Comparison of ENCODE assay signal across 8 cellular contexts in genomic region chr17:48100591-48101011, GRCh38. TPM values are rescaled to one million over a fixed set of nuclear protein-coding genes. Genes with fewer than 3 reads are reported as not detected.
DNase-seq lines count a peak whose midpoint lies in the region; ATAC-seq, FAIRE-seq and TF ChIP-seq lines count a peak whose summit lies in the region.

No MANE protein-coding gene starts in this region.

- H3K27ac ChIP-seq in K562 (ENCODE audit: extremely low read depth, low read depth, low read length) (peak overlapping the region; percentile 72), skeletal muscle tissue (ENCODE audit: low read depth, low read length) (peak overlapping the region; percentile 76)

- H3K9me3 ChIP-seq in K562 (replicated peaks; ENCODE audit: control insufficient read depth, insufficient read depth, low read depth, low read length), result 0 out of 2 replicates have a peak, but pooled peaks cover 3% of the 10 kb centered on the region
- H3K9me3 ChIP-seq in skeletal muscle tissue (ENCODE audit: control insufficient read depth in 3 of 3, low read length in 3 of 3), result no peaks in the 10 kb centered on the region

- POLR2A ChIA-PET in K562 (lab: Yijun Ruan, JAX), result interaction anchor here (0.6 to 1.5 kb wide), 10 partner anchors 10 to 895 kb away, joined by 3 to 7 read pairs (median 3); partner anchors contain the start of gene NFE2L1

- peak overlapping the region; percentile 82 for H3K4me2 ChIP-seq in K562 (ENCODE audit: insufficient read depth, low read length)

- H3K27me3 ChIP-seq in K562 (ENCODE audit: control insufficient read depth in 2 of 2, insufficient read depth in 2 of 2, low read length in 2 of 2) (no peaks in the 10 kb centered on the region), skeletal muscle tissue (ENCODE audit: control insufficient read depth in 3 of 3, insufficient read depth in 3 of 3, low read length in 3 of 3) (no peaks in the 10 kb centered on the region)

- ATAC-seq in GM21737 (IDR thresholded peaks at IDR 0.05; ENCODE audit: unreplicated experiment) (peak; percentile 7), K562 (peak; percentile 57)

- H3K4me1 ChIP-seq in K562 (replicated peaks in 1 of 2; ENCODE audit: control insufficient read depth in 2 of 2, insufficient read depth in 2 of 2, low read length in 2 of 2) (peaks cover 3 to 22% of the 10 kb centered on the region in 2 experiments; a peak in 3 of 5 replicates), skeletal muscle tissue (ENCODE audit: control insufficient read depth in 3 of 3, insufficient read depth in 3 of 3, low read length in 3 of 3) (peaks cover 11 to 16% (median 12%) of the 10 kb centered on the region in 3 donors)

- peaks cover 44% of the 10 kb centered on the region for H3K79me2 ChIP-seq in K562 (ENCODE audit: control insufficient read depth, insufficient read depth, low read length)

- no peak for TF ChIP-seq CTCF in K562 (IDR thresholded peaks at IDR 0.05 in 2 of 3, conservative IDR thresholded peaks at IDR 0.05 in 1 of 3; ENCODE audit: insufficient read depth in 2 of 3, low read depth in 1 of 3, low read length in 3 of 3)
- no peak for TF ChIP-seq CTCF in GM13977 (IDR thresholded peaks at IDR 0.05; ENCODE audit: extremely low read depth, insufficient read depth, missing control alignments)

- under 1% methylated on average over 20 of the region's 23 CpGs for WGBS in K562 (ENCODE audit: insufficient coverage, low coverage, missing lambda C conversion rate)

- H2AFZ ChIP-seq in K562 (ENCODE audit: low read depth, low read length), result peak overlapping the region; percentile 97

- intact Hi-C loops in K562 (cut with micrococcal nuclease), result no loop called here

- FAIRE-seq in K562 (lab: Jason Lieb, UNC), result peak; percentile 19

- CTCF ChIA-PET in K562 (lab: Yijun Ruan, JAX; ENCODE audit: low intra/inter-chr PET ratio), result no interaction called here

- DNase-seq in AG20443 (ENCODE audit: low spot score), result peak; percentile 52
- peak; percentile 29 for DNase-seq in NCI-H460 (ENCODE audit: extremely low read depth, low read depth)
- DNase-seq in K562 (ENCODE audit: extremely low read depth in 1 of 4, low spot score in 3 of 4), result peak; percentile 43 to 69 (median 60)
- peak; percentile 75 for DNase-seq in iPS-NIHi11 (ENCODE audit: low spot score)
- no peak for DNase-seq in GM13977 (ENCODE audit: low spot score)
- DNase-seq in stimulated activated naive CD4-positive, alpha-beta T cell (lab: John Stamatoyannopoulos, UW), result no peak

- no peak for TF ChIP-seq POLR2A in K562 (conservative IDR thresholded peaks at IDR 0.05)

- TF ChIP-seq RAD21 in K562 (CRISPR knock-in tag; conservative IDR thresholded peaks at IDR 0.05 in 1 of 2, IDR thresholded peaks at IDR 0.05 in 1 of 2), result no peak

- H3K9ac ChIP-seq in K562 (ENCODE audit: insufficient read depth in 1 of 2, low read depth in 2 of 2, low read length in 2 of 2) (peak overlapping the region; percentile 71 to 95), skeletal muscle tissue (ENCODE audit: low read depth in 1 of 3, low read length in 3 of 3) (peak overlapping the region; percentile 80 to 84 (median 82))

- BruUV-seq in K562 (replicated peaks; lab: Mats Ljungman, UMichigan), result no TSS peak

- H3K4me3 ChIP-seq in K562, result peak overlapping the region; percentile 69
- peak overlapping the region; percentile 79 to 85 (median 85) for H3K4me3 ChIP-seq in skeletal muscle tissue (ENCODE audit: low read length in 3 of 3)

- in situ Hi-C loops in K562 (cut with MboI), result no loop called here
- in situ Hi-C loops in GM13977 (cut with MboI; ENCODE audit: low pct_unique_long_range_greater_than_20kb, low sequenced_read_pairs, unreplicated experiment), result no loop called here

- no peaks in the 10 kb centered on the region for H3K9me1 ChIP-seq in K562 (ENCODE audit: control insufficient read depth, insufficient read depth, low read length)

- no peaks in the 10 kb centered on the region for H4K20me1 ChIP-seq in K562 (replicated peaks; ENCODE audit: control insufficient read depth, insufficient read depth, low read length)

- peaks cover 8% of the 10 kb centered on the region; the same call in 1 of the 3 replicates for H3K36me3 ChIP-seq in K562 (ENCODE audit: control insufficient read depth, insufficient read depth, low read length)
- no peaks in the 10 kb centered on the region for H3K36me3 ChIP-seq in skeletal muscle tissue (ENCODE audit: control insufficient read depth in 3 of 3, insufficient read depth in 3 of 3, low read length in 3 of 3)

- TF ChIP-seq EP300 in K562 (IDR thresholded peaks at IDR 0.05; ENCODE audit: low read length), result no peak

TF ChIP-seq in K562, 482 proteins besides CTCF, POLR2A, EP300 and RAD21 (continues in another document):
- no peak for TF ChIP-seq IRF1 (CRISPR knock-in tag; IDR thresholded peaks at IDR 0.05; ENCODE audit: borderline replicate concordance)

RNA-seq across cellular contexts. Expression of gene CBX1, which starts 0.7 kb away (rescaled TPM):
- 51.7 and 57.8 TPM in 2 replicates for total RNA-seq in NCI-H460 (2014; rRNA removed; shearing (Covaris generic))
- 43.7 and 47.8 TPM in 2 replicates for polyA plus RNA-seq in NCI-H460 (2014; cell fraction: nucleus; rRNA removed)
- total RNA-seq in K562 (2011; cell fraction: chromatin; rRNA removed; ENCODE audit: low replicate concordance), result 5.2 and 13.9 TPM in 2 replicates
- 3.7 and 5.7 TPM in 2 replicates for total RNA-seq in K562 (2011; cell fraction: nucleolus; rRNA removed)
- 11.4 and 14.1 TPM in 2 replicates for total RNA-seq in K562 (2011; cell fraction: nucleoplasm; rRNA removed)
- total RNA-seq in K562 (2014; rRNA removed) (44.0 and 48.2 TPM in 2 replicates), K562 (2014; rRNA removed; fragmentation: Illumina TruSeq; extraction: Trizol) (64.4 and 75.3 TPM in 2 replicates), K562 (2015; rRNA removed; fragmentation: Illumina TruSeq; extraction: Trizol) (70.4 and 76.2 TPM in 2 replicates), K562 (2021) (44.6 and 52.7 TPM in 2 replicates), skeletal muscle tissue (39.1 TPM)
- polyA plus RNA-seq in K562 (2011; rRNA removed) (31.9 and 45.0 TPM in 2 replicates), K562 (2014; fragmentation: Illumina TruSeq; extraction: Trizol) (73.0 and 95.7 TPM in 2 replicates), K562 (2014; fragmentation: Nextera tagmentation; extraction: Ambion mirVana) (10 to 100 TPM; 10.6 to 13.5 TPM), K562 (2014; rRNA removed) (48.7 and 53.3 TPM in 2 replicates)
- polyA plus RNA-seq in K562 (2011; cell fraction: cytosol; rRNA removed), result 10.1 and 18.3 TPM in 2 replicates
- 7.4 and 12.0 TPM in 2 replicates for polyA plus RNA-seq in K562 (2011; cell fraction: nucleus; rRNA removed)
- 50.1 and 87.7 TPM in 2 replicates for polyA plus RNA-seq in K562 (2012)
- polyA minus RNA-seq in K562 (2011; rRNA and poly(A)+ RNA removed), result 27.9 and 31.5 TPM in 2 replicates
- 15.0 and 16.3 TPM in 2 replicates for polyA minus RNA-seq in K562 (2011; cell fraction: cytosol; rRNA and poly(A)+ RNA removed)
- polyA minus RNA-seq in K562 (2011; cell fraction: nucleus; rRNA and poly(A)+ RNA removed), result 2.3 and 7.2 TPM in 2 replicates

RNA-seq across cellular contexts. Expression of gene SNX11, which starts 7.0 kb away (rescaled TPM):
- 12.3 and 12.9 TPM in 2 replicates for total RNA-seq in NCI-H460 (2014; rRNA removed; shearing (Covaris generic))
- 17.3 and 21.0 TPM in 2 replicates for polyA plus RNA-seq in NCI-H460 (2014; cell fraction: nucleus; rRNA removed)
- total RNA-seq in K562 (2011; cell fraction: chromatin; rRNA removed; ENCODE audit: low replicate concordance), result 48.4 and 61.2 TPM in 2 replicates
- total RNA-seq in K562 (2011; cell fraction: nucleolus; rRNA removed), result 27.6 and 39.2 TPM in 2 replicates
- total RNA-seq in K562 (2011; cell fraction: nucleoplasm; rRNA removed), result 37.8 and 55.3 TPM in 2 replicates
- total RNA-seq in K562 (2014; rRNA removed) (13.1 and 15.8 TPM in 2 replicates), K562 (2014; rRNA removed; fragmentation: Illumina TruSeq; extraction: Trizol) (16.6 and 16.8 TPM in 2 replicates), K562 (2015; rRNA removed; fragmentation: Illumina TruSeq; extraction: Trizol) (12.3 and 12.4 TPM in 2 replicates), K562 (2021) (18.0 and 18.4 TPM in 2 replicates), skeletal muscle tissue (7.3 TPM)
- polyA plus RNA-seq in K562 (2011; rRNA removed) (22.1 and 23.3 TPM in 2 replicates), K562 (2014; fragmentation: Illumina TruSeq; extraction: Trizol) (14.9 and 16.5 TPM in 2 replicates), K562 (2014; fragmentation: Nextera tagmentation; extraction: Ambion mirVana) (10 to 100 TPM; 20.8 to 24.0 TPM), K562 (2014; rRNA removed) (15.4 and 19.2 TPM in 2 replicates)
- 16.6 and 20.8 TPM in 2 replicates for polyA plus RNA-seq in K562 (2011; cell fraction: cytosol; rRNA removed)
- 24.5 and 25.0 TPM in 2 replicates for polyA plus RNA-seq in K562 (2011; cell fraction: nucleus; rRNA removed)
- 15.0 and 16.6 TPM in 2 replicates for polyA plus RNA-seq in K562 (2012)
- polyA minus RNA-seq in K562 (2011; rRNA and poly(A)+ RNA removed), result 16.3 and 19.5 TPM in 2 replicates
- polyA minus RNA-seq in K562 (2011; cell fraction: cytosol; rRNA and poly(A)+ RNA removed), result 8.2 and 9.5 TPM in 2 replicates
- 6.7 and 8.6 TPM in 2 replicates for polyA minus RNA-seq in K562 (2011; cell fraction: nucleus; rRNA and poly(A)+ RNA removed)

RNA-seq across cellular contexts. Expression of gene NFE2L1, which starts 52.4 kb away (rescaled TPM):
- 123 and 142 TPM in 2 replicates for total RNA-seq in NCI-H460 (2014; rRNA removed; shearing (Covaris generic))
- 122 and 134 TPM in 2 replicates for polyA plus RNA-seq in NCI-H460 (2014; cell fraction: nucleus; rRNA removed)
- total RNA-seq in K562 (2011; cell fraction: chromatin; rRNA removed; ENCODE audit: low replicate concordance), result 97.0 and 141 TPM in 2 replicates
- total RNA-seq in K562 (2011; cell fraction: nucleolus; rRNA removed), result 104 and 118 TPM in 2 replicates
- total RNA-seq in K562 (2011; cell fraction: nucleoplasm; rRNA removed), result 88.2 and 97.7 TPM in 2 replicates
- total RNA-seq in K562 (2014; rRNA removed), result 18.6 and 22.0 TPM in 2 replicates
- 38.7 and 57.0 TPM in 2 replicates for total RNA-seq in K562 (2014; rRNA removed; fragmentation: Illumina TruSeq; extraction: Trizol)
- 39.7 and 40.5 TPM in 2 replicates for total RNA-seq in K562 (2015; rRNA removed; fragmentation: Illumina TruSeq; extraction: Trizol)
- total RNA-seq in K562 (2021), result 61.4 and 67.7 TPM in 2 replicates
- 57.2 and 59.8 TPM in 2 replicates for polyA plus RNA-seq in K562 (2011; rRNA removed)
- 41.0 and 52.4 TPM in 2 replicates for polyA plus RNA-seq in K562 (2011; cell fraction: cytosol; rRNA removed)
- 34.1 and 41.0 TPM in 2 replicates for polyA plus RNA-seq in K562 (2011; cell fraction: nucleus; rRNA removed)
- 109 and 147 TPM in 2 replicates for polyA plus RNA-seq in K562 (2012)
- polyA plus RNA-seq in K562 (2014; fragmentation: Illumina TruSeq; extraction: Trizol), result 68.1 and 68.6 TPM in 2 replicates
- 1 to 10 TPM; 2.0 to 2.8 TPM for polyA plus RNA-seq in K562 (2014; fragmentation: Nextera tagmentation; extraction: Ambion mirVana)
- 40.7 and 41.4 TPM in 2 replicates for polyA plus RNA-seq in K562 (2014; rRNA removed)
- 79.5 and 101 TPM in 2 replicates for polyA minus RNA-seq in K562 (2011; rRNA and poly(A)+ RNA removed)
- 31.0 and 35.6 TPM in 2 replicates for polyA minus RNA-seq in K562 (2011; cell fraction: cytosol; rRNA and poly(A)+ RNA removed)
- 12.5 and 16.4 TPM in 2 replicates for polyA minus RNA-seq in K562 (2011; cell fraction: nucleus; rRNA and poly(A)+ RNA removed)
- 93.4 TPM for total RNA-seq in skeletal muscle tissue

Comparison
In these comparisons a context has a peak if more than half of its experiments do, and no peak if none do; other contexts are left out.
1. DNase-seq: peak in AG20443 (single experiment), NCI-H460 (single experiment), K562 (4 of 4) and iPS-NIHi11 (single experiment); none in GM13977 (single experiment) and stimulated activated naive CD4-positive, alpha-beta T cell (0 of 6).